ENCODE assay signal across 20 cellular contexts in the genomic region with DNA sequence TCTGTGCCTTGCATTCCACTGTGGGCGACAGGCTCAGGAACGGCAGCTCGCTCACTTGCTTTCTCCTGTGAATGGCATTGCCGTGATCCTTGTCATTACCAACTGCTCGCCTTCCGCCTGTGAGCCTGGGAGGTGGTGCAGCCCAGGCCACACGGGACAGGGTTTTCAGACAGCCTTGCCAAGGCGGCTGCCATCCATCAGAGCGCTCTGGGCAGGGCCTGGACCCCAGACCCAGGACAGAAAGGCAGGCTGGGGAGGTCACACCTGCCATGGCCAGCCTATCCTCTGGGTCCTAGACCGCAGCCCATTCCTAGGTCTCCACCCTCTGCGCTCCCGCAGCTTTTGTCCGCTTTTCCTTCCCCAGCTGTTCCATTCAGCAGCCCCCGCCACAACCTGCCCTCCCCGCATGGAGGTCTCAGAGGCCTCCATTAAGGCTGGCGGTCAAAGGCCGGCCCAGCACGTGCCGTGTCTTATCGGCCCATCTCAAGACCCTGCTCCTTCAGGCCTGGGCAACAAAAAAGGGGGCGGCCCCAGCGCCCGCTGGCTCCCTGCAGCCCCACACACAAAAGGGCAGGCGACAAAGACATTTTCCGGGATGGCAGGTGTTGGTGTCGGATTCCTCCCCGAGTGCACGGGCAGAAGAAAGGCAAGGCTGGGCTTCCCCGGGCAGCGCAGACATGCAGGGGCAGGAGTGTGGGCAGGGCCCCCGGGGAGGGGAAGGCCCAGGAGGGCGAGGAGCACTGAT. TPM values are rescaled to one million over a fixed set of nuclear protein-coding genes. Genes with fewer than 3 reads are reported as not detected.
DNase-seq lines count a peak whose midpoint lies in the region; ATAC-seq and TF ChIP-seq lines count a peak whose summit lies in the region.
"Had no signal": no experiment of that assay in that cellular context is flagged by ENCODE, and none has a peak within 500 bp of the region (broad histone marks: within the 10 kb centered on the region; RNA-seq: fewer than 3 reads in every experiment).

No MANE protein-coding gene starts in this region.

- H3K36me3 Mint-ChIP-seq in brain (peaks cover 30% of the 10 kb centered on the region), CD14-positive monocyte (peaks cover 62 to 78% of the 10 kb centered on the region in 2 donors)
- H3K36me3 Mint-ChIP-seq in stimulated activated memory B cell treated with anti-CD40 and anti-IgM and Interleukin-4, amounts not matched to agents 10 μg/mL and 1 μg/mL and 100 μg/mL, for 72 hours, result peaks cover 34% of the 10 kb centered on the region

- H3K4me1 Mint-ChIP-seq in brain (peaks cover 44% of the 10 kb centered on the region), CD14-positive monocyte (peaks cover 41% of the 10 kb centered on the region)
- H3K4me1 Mint-ChIP-seq in stimulated activated memory B cell treated with anti-CD40 and anti-IgM and Interleukin-4, amounts not matched to agents 10 μg/mL and 1 μg/mL and 100 μg/mL, for 72 hours, result no peaks in the 10 kb centered on the region
- H3K4me1 Mint-ChIP-seq: naive B cell had no signal

- no peak for TF ChIP-seq CTCF in brain (conservative IDR thresholded peaks at IDR 0.05)
- TF ChIP-seq CTCF in CD14-positive monocyte (IDR thresholded peaks at IDR 0.05), result no peak

- H3K4me3 Mint-ChIP-seq in brain (peak overlapping the region in 2 of 5 experiments; percentile 33 to 49), CD14-positive monocyte (no peak overlapping the region)
- H3K4me3 Mint-ChIP-seq in stimulated activated memory B cell treated with anti-CD40 and anti-IgM and Interleukin-4, amounts not matched to agents 10 μg/mL and 1 μg/mL and 100 μg/mL, for 72 hours, result no peak overlapping the region
- H3K4me3 Mint-ChIP-seq: activated CD8-positive, alpha-beta T cell treated with anti-CD3 and anti-CD28 coated beads, Interleukin-2, amount 10 ng/mL, durations not matched to agents 7 days and 5 days; activated T-cell treated with anti-CD3 and anti-CD28 coated beads, Interleukin-2, amount 50 U/mL, for 72 hours; naive B cell; T-helper 17 cell had no signal

- intact Hi-C loops in CD14-positive monocyte (cut with micrococcal nuclease), result no loop called here

- H3K9me3 Mint-ChIP-seq in brain, result peaks cover 0 to 3% (median 0%) of the 10 kb centered on the region in 5 experiments
- no peaks in the 10 kb centered on the region for H3K9me3 Mint-ChIP-seq in stimulated activated memory B cell treated with anti-CD40 and anti-IgM and Interleukin-4, amounts not matched to agents 10 μg/mL and 1 μg/mL and 100 μg/mL, for 72 hours
- H3K9me3 Mint-ChIP-seq in CD14-positive monocyte, result no peaks in the 10 kb centered on the region
- H3K9me3 Mint-ChIP-seq: activated T-cell treated with anti-CD3 and anti-CD28 coated beads, Interleukin-2, amount 50 U/mL, for 72 hours; naive B cell had no signal

- H3K27me3 Mint-ChIP-seq in brain (no peaks in the 10 kb centered on the region), CD14-positive monocyte (ENCODE audit: low read depth in 3 of 3) (no peaks in the 10 kb centered on the region)
- H3K27me3 Mint-ChIP-seq in stimulated activated memory B cell treated with anti-CD40 and anti-IgM and Interleukin-4, amounts not matched to agents 10 μg/mL and 1 μg/mL and 100 μg/mL, for 72 hours, result no peaks in the 10 kb centered on the region
- H3K27me3 Mint-ChIP-seq: naive B cell, T-helper 17 cell had no signal

- H3K27ac Mint-ChIP-seq in brain, result peak overlapping the region in 3 of 5 experiments; percentile 36 to 84 (median 67)
- H3K27ac Mint-ChIP-seq in stimulated activated memory B cell treated with anti-CD40 and anti-IgM and Interleukin-4, amounts not matched to agents 10 μg/mL and 1 μg/mL and 100 μg/mL, for 72 hours, result no peak overlapping the region
- peak overlapping the region in 1 of 7 donors; percentile 23 for H3K27ac Mint-ChIP-seq in CD14-positive monocyte
- H3K27ac Mint-ChIP-seq: activated CD8-positive, alpha-beta T cell treated with anti-CD3 and anti-CD28 coated beads, Interleukin-2, amount 10 ng/mL, durations not matched to agents 7 days and 5 days; activated T-cell treated with anti-CD3 and anti-CD28 coated beads, Interleukin-2, amount 50 U/mL, for 72 hours; naive B cell; T-helper 17 cell had no signal

- DNase-seq in NCI-H2081 (lab: John Stamatoyannopoulos, UW) (peak; percentile 74 to 85), NCI-H2081 treated with DMSO at 0.1 percent for 48 hours (lab: John Stamatoyannopoulos, UW) (no peak), NCI-H2171 (lab: John Stamatoyannopoulos, UW) (peak; percentile 88), OCI-M2 (lab: John Stamatoyannopoulos, UW; ENCODE audit: unreplicated experiment) (no peak), D341Med (ENCODE audit: low spot score) (no peak), CD14-positive monocyte (ENCODE audit: low spot score) (no peak)
- DNase-seq: activated CD8-positive, alpha-beta T cell treated with anti-CD3 and anti-CD28 coated beads, Interleukin-2, amount 10 ng/mL, durations not matched to agents 7 days and 5 days; activated T-cell treated with anti-CD3 and anti-CD28 coated beads, Interleukin-2, amount 50 U/mL, for 72 hours; heart right ventricle; Karpas-422; mammary epithelial cell; naive B cell; NCI-H226; T-helper 17 cell; thyroid gland; WERI-Rb-1 had no signal

- peak; percentile 29 for ATAC-seq in stimulated activated memory B cell treated with anti-CD40 and anti-IgM and Interleukin-4, amounts not matched to agents 10 μg/mL and 1 μg/mL and 100 μg/mL, for 72 hours
- ATAC-seq: activated CD8-positive, alpha-beta T cell treated with anti-CD3 and anti-CD28 coated beads, Interleukin-2, amount 10 ng/mL, durations not matched to agents 7 days and 5 days; activated T-cell treated with anti-CD3 and anti-CD28 coated beads, Interleukin-2, amount 50 U/mL, for 72 hours; HCT116; Right ventricle myocardium inferior; T-helper 17 cell had no signal

RNA-seq across cellular contexts. Expression of a gene that starts 28.1 kb away (rescaled TPM):
- polyA plus RNA-seq in brain (ENCODE audit: insufficient read depth, low read depth, low replicate concordance) (321 TPM), CD14-positive monocyte (not detected)
- polyA plus RNA-seq: mammary epithelial cell had no signal

Comparison
In these comparisons a context has a peak if more than half of its experiments do, and no peak if none do; other contexts are left out.
1. DNase-seq: peak in NCI-H2081 (2 of 2) and NCI-H2171 (single experiment); none in NCI-H2081 treated with DMSO at 0.1 percent for 48 hours (single experiment), OCI-M2 (single experiment), D341Med (single experiment) and CD14-positive monocyte (single experiment).
2. RNA of a gene that starts 28.1 kb away (polyA plus RNA-seq): 321 TPM in brain (single experiment); not detected in CD14-positive monocyte; every median in the first group is over 100 times any median in the second.